19 cellular contexts compared by ENCODE assay signal in the genomic region with DNA sequence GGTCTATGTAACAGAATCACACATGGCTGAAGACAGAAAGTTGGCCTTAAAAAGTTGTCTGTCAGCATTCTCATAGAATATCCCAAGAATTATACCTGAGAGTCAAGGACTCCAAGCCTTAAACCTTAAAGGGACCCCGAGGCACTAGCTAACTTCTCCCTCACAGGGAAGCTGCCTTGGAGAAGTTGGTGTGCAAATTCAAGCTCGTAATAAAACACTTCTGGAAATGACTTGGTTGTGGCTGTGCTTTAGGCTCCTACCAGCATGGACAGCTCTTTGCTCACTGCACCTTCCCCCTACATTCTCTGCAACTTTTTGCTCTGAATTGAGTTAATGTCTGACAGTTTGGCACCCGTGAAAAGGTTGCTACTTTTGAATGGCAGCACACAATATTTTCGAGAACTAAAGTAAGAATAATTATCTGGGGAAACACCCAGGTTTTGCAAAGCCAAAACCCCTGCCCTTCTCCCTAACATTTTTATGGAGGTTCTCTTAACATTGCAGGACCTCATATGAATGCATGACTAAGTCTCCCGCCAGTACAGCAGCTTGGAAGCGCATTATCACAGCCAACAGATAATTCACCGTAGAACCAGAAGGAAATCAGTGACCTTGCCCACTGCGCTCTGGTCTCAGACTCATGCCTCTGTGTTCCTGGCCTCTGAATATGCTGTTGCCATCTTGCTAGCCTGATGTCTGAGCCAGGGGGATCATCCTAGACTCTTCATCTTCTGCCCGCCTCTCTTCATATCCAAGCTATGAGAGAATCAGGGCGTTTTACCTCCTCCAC.
"Had no signal": no experiment of that assay in that cellular context is flagged by ENCODE, and none has a peak within 500 bp of the region (broad histone marks: within the 10 kb centered on the region; RNA-seq: fewer than 3 reads in every experiment).

No MANE protein-coding gene starts in this region.

- H3K27ac ChIP-seq: thoracic aorta, upper lobe of right lung had no signal

- H3K36me3 ChIP-seq: thoracic aorta, upper lobe of right lung had no signal

- H3K27me3 ChIP-seq: upper lobe of right lung had no signal

- H3K9me3 ChIP-seq: thoracic aorta, upper lobe of right lung had no signal

- DNase-seq: activated B cell treated with CpG ODN at 0.5 μM for 24 hours; activated CD4-positive, alpha-beta T cell treated with anti-CD3 and anti-CD28 coated beads for 36 hours; activated CD4-positive, alpha-beta T cell treated with anti-CD3 and anti-CD28 coated beads, Interleukin-2, amount 50 U/mL, for 48 hours; activated CD8-positive, alpha-beta memory T cell treated with anti-CD3 and anti-CD28 coated beads, Interleukin-2, amount 50 U/mL, for 48 hours; activated naive CD4-positive, alpha-beta T cell treated with Interleukin-2 at 50 U/mL for 16 hours; activated naive CD8-positive, alpha-beta T cell treated with anti-CD3 and anti-CD28 coated beads for 36 hours; activated T-cell treated with anti-CD3 and anti-CD28 coated beads, Interleukin-2, amount 50 U/mL, for 4 hours; amygdala; immature natural killer cell; midbrain; natural killer cell; posterior cingulate gyrus; retina; stimulated activated CD4-positive, alpha-beta T cell treated with anti-CD3 and anti-CD28 coated beads, Interleukin-4, amount 100 ng/mL, for 24 hours; stimulated activated naive CD4-positive, alpha-beta T cell treated with Interleukin-2 at 50 U/mL for 16 hours; upper lobe of right lung had no signal

- ATAC-seq: activated CD4-positive, alpha-beta T cell treated with anti-CD3 and anti-CD28 coated beads for 36 hours; activated T-cell treated with anti-CD3 and anti-CD28 coated beads, Interleukin-2, amount 50 U/mL, for 4 hours; left lobe of liver; natural killer cell; SK-N-SH treated with all-trans-retinoic acid at 6 μM for 48 hours; upper lobe of right lung had no signal

- H3K4me3 ChIP-seq: thoracic aorta, upper lobe of right lung had no signal
